ENCODE assay signal across 24 cellular contexts in the genomic region with DNA sequence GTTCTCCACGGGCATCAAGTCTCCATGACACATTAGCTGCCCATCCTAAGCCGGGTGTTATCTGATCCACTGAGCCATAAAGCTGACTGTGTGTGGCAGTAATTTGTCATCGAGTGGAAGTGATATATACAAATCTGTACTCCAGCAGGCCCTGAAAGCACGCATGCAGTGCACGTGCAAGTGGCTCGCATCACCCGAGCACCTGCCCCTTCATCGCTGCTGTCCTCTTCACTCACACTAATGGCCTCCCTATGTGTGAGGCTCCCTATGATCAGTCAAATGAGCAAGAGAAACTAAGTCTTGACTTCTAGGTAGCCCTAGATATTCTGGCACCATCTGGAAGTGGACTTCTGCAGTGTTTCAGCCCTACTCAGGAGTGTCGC.
"Had no signal": no experiment of that assay in that cellular context is flagged by ENCODE, and none has a peak within 500 bp of the region (broad histone marks: within the 10 kb centered on the region; RNA-seq: fewer than 3 reads in every experiment).

No MANE protein-coding gene starts in this region.

- H3K36me3 ChIP-seq: prostate gland, sigmoid colon, thoracic aorta, transverse colon, upper lobe of right lung, vagina had no signal

- H3K9me3 Mint-ChIP-seq: memory B cell; mesothelial cell of epicardium; natural killer cell treated with Interleukin-12 subunit alpha and Interleukin-12 subunit beta and Interleukin-15 and Interleukin-18, amount 100 ng/mL, for 72 hours; neural crest cell; stimulated activated effector memory CD8-positive, alpha-beta T cell treated with anti-CD3 and anti-CD28 coated beads, Interleukin-12 subunit alpha, Interleukin-12 subunit beta, amount 100 ng/mL, for 72 hours had no signal

- H3K27me3 ChIP-seq: sigmoid colon, transverse colon, upper lobe of right lung, vagina had no signal

- H3K4me3 Mint-ChIP-seq: immature natural killer cell; memory B cell; mesothelial cell of epicardium; naive B cell; natural killer cell treated with Interleukin-12 subunit alpha and Interleukin-12 subunit beta and Interleukin-15 and Interleukin-18, amount 100 ng/mL, for 72 hours; neural crest cell; stimulated activated effector memory CD8-positive, alpha-beta T cell treated with anti-CD3 and anti-CD28 coated beads, Interleukin-12 subunit alpha, Interleukin-12 subunit beta, amount 100 ng/mL, for 72 hours had no signal

- DNase-seq: dorsolateral prefrontal cortex; effector CD4-positive, alpha-beta T cell; hypothalamus; immature natural killer cell; islet precursor cell; mucosa of descending colon; naive B cell; right cardiac atrium; stimulated activated CD4-positive, alpha-beta T cell treated with anti-CD3 and anti-CD28 coated beads, Interleukin-4, amount 100 ng/mL, for 24 hours; stimulated activated naive CD4-positive, alpha-beta T cell treated with Interleukin-2 at 50 U/mL for 16 hours; substantia nigra; transverse colon had no signal

- H3K4me1 ChIP-seq: prostate gland, sigmoid colon, transverse colon, upper lobe of right lung, vagina had no signal

- H3K9me3 ChIP-seq: mucosa of descending colon, prostate gland, sigmoid colon, thoracic aorta, transverse colon, upper lobe of right lung, vagina had no signal

- H3K27ac Mint-ChIP-seq: memory B cell; mesothelial cell of epicardium; naive B cell; natural killer cell treated with Interleukin-12 subunit alpha and Interleukin-12 subunit beta and Interleukin-15 and Interleukin-18, amount 100 ng/mL, for 72 hours; stimulated activated effector memory CD8-positive, alpha-beta T cell treated with anti-CD3 and anti-CD28 coated beads, Interleukin-12 subunit alpha, Interleukin-12 subunit beta, amount 100 ng/mL, for 72 hours had no signal

- H3K27ac ChIP-seq: dorsolateral prefrontal cortex, prostate gland, sigmoid colon, thoracic aorta, transverse colon, upper lobe of right lung, vagina had no signal

- H3K36me3 Mint-ChIP-seq: immature natural killer cell; memory B cell; mesothelial cell of epicardium; natural killer cell treated with Interleukin-12 subunit alpha and Interleukin-12 subunit beta and Interleukin-15 and Interleukin-18, amount 100 ng/mL, for 72 hours; stimulated activated effector memory CD8-positive, alpha-beta T cell treated with anti-CD3 and anti-CD28 coated beads, Interleukin-12 subunit alpha, Interleukin-12 subunit beta, amount 100 ng/mL, for 72 hours had no signal

- ATAC-seq: left lobe of liver; mucosa of descending colon; natural killer cell treated with Interleukin-12 subunit alpha and Interleukin-12 subunit beta and Interleukin-15 and Interleukin-18, amount 100 ng/mL, for 72 hours; right cardiac atrium; stimulated activated effector memory CD8-positive, alpha-beta T cell treated with anti-CD3 and anti-CD28 coated beads, Interleukin-12 subunit alpha, Interleukin-12 subunit beta, amount 100 ng/mL, for 72 hours; upper lobe of right lung had no signal

- H3K4me1 Mint-ChIP-seq: immature natural killer cell, memory B cell, mesothelial cell of epicardium, naive B cell, neural crest cell had no signal

- H3K4me3 ChIP-seq: dorsolateral prefrontal cortex, lung, mucosa of descending colon, prostate gland, sigmoid colon, thoracic aorta, transverse colon, upper lobe of right lung, vagina had no signal
